In genomic region chr9:27835746-27836145, GRCh38 we compare ENCODE assay signal across 32 cellular contexts.
"Had no signal": no experiment of that assay in that cellular context is flagged by ENCODE, and none has a peak within 500 bp of the region (broad histone marks: within the 10 kb centered on the region; RNA-seq: fewer than 3 reads in every experiment).

No MANE protein-coding gene starts in this region.

- DNase-seq: activated CD4-positive, alpha-beta T cell treated with anti-CD3 and anti-CD28 coated beads for 36 hours; activated CD4-positive, alpha-beta T cell treated with anti-CD3 and anti-CD28 coated beads, Interleukin-2, amount 10 ng/mL, durations not matched to agents 7 days and 5 days; activated CD4-positive, alpha-beta T cell treated with anti-CD3 and anti-CD28 coated beads, Interleukin-2, amount 50 U/mL, for 48 hours; activated CD8-positive, alpha-beta T cell treated with anti-CD3 and anti-CD28 coated beads, Interleukin-2, amount 10 ng/mL, durations not matched to agents 7 days and 5 days; activated gamma-delta T cell; activated naive CD4-positive, alpha-beta T cell treated with Interleukin-2 at 50 U/mL for 16 hours; activated naive CD8-positive, alpha-beta T cell treated with anti-CD3 and anti-CD28 coated beads, Interleukin-2, amount 10 ng/mL, durations not matched to agents 7 days and 5 days; activated T-cell treated with anti-CD3 and anti-CD28 coated beads, Interleukin-2, amount 50 U/mL, for 24 hours; amygdala; body of pancreas; Karpas-422; KBM-7; MG63; NCI-H1092; NCI-H1436 treated with DMSO at 0.1 percent for 48 hours; NCI-H1694 treated with DMSO at 0.1 percent for 48 hours; NCI-H2029; NCI-H345; NCI-H69; NK-92 treated with Interleukin-12 subunit alpha and Interleukin-12 subunit beta, amount 100 ng/mL, for 24 hours; PC-3; Peyer's patch; RPMI8226; SHP77 treated with DMSO at 0.1 percent for 48 hours; SW 1271; T1000 had no signal

- H3K27me3 Mint-ChIP-seq: activated CD4-positive, alpha-beta T cell treated with anti-CD3 and anti-CD28 coated beads, Interleukin-2, amount 10 ng/mL, durations not matched to agents 7 days and 5 days; activated T-cell treated with anti-CD3 and anti-CD28 coated beads, Interleukin-2, amount 50 U/mL, for 24 hours had no signal

- H3K9me3 Mint-ChIP-seq: activated CD4-positive, alpha-beta T cell treated with anti-CD3 and anti-CD28 coated beads, Interleukin-2, amount 10 ng/mL, durations not matched to agents 7 days and 5 days; activated naive CD4-positive, alpha-beta T cell treated with anti-CD3 and anti-CD28 coated beads, Interleukin-2, amount 50 U/mL, for 24 hours; activated naive CD8-positive, alpha-beta T cell treated with anti-CD3 and anti-CD28 coated beads, Interleukin-2, amount 10 ng/mL, durations not matched to agents 7 days and 5 days; activated T-cell treated with anti-CD3 and anti-CD28 coated beads, Interleukin-2, amount 50 U/mL, for 24 hours; activated T-helper 2 cell treated with anti-CD3 and anti-CD28 coated beads, Interferon-gamma antibody, Interleukin-2, Interleukin-4, amounts not matched to agents 10 μg/mL and 5 μg/mL and 100 μg/mL, durations not matched to agents 14 hours and 24 hours and 36 hours had no signal

- H3K27ac Mint-ChIP-seq: activated CD4-positive, alpha-beta T cell treated with anti-CD3 and anti-CD28 coated beads for 36 hours; activated CD4-positive, alpha-beta T cell treated with anti-CD3 and anti-CD28 coated beads, Interleukin-2, amount 10 ng/mL, durations not matched to agents 7 days and 5 days; activated CD8-positive, alpha-beta T cell treated with anti-CD3 and anti-CD28 coated beads, Interleukin-2, amount 10 ng/mL, durations not matched to agents 7 days and 5 days; activated naive CD4-positive, alpha-beta T cell treated with anti-CD3 and anti-CD28 coated beads, Interleukin-2, amount 50 U/mL, for 24 hours; activated naive CD8-positive, alpha-beta T cell treated with anti-CD3 and anti-CD28 coated beads, Interleukin-2, amount 10 ng/mL, durations not matched to agents 7 days and 5 days; activated T-cell treated with anti-CD3 and anti-CD28 coated beads, Interleukin-2, amount 50 U/mL, for 24 hours; activated T-helper 2 cell treated with anti-CD3 and anti-CD28 coated beads, Interferon-gamma antibody, Interleukin-2, Interleukin-4, amounts not matched to agents 10 μg/mL and 5 μg/mL and 100 μg/mL, durations not matched to agents 14 hours and 24 hours and 36 hours had no signal

- H3K36me3 Mint-ChIP-seq: activated naive CD4-positive, alpha-beta T cell treated with anti-CD3 and anti-CD28 coated beads, Interleukin-2, amount 50 U/mL, for 24 hours; activated naive CD8-positive, alpha-beta T cell treated with anti-CD3 and anti-CD28 coated beads, Interleukin-2, amount 10 ng/mL, durations not matched to agents 7 days and 5 days had no signal

- H3K4me1 Mint-ChIP-seq: activated CD4-positive, alpha-beta T cell treated with anti-CD3 and anti-CD28 coated beads for 36 hours; activated CD4-positive, alpha-beta T cell treated with anti-CD3 and anti-CD28 coated beads, Interleukin-2, amount 10 ng/mL, durations not matched to agents 7 days and 5 days; activated naive CD4-positive, alpha-beta T cell treated with anti-CD3 and anti-CD28 coated beads, Interleukin-2, amount 50 U/mL, for 24 hours; activated naive CD8-positive, alpha-beta T cell treated with anti-CD3 and anti-CD28 coated beads, Interleukin-2, amount 10 ng/mL, durations not matched to agents 7 days and 5 days had no signal

- H3K4me1 ChIP-seq: ascending aorta, body of pancreas, breast epithelium, Peyer's patch, SJSA1 had no signal

- H3K27ac ChIP-seq: ascending aorta, body of pancreas, breast epithelium, Peyer's patch, SJSA1 had no signal

- ATAC-seq: activated CD4-positive, alpha-beta T cell treated with anti-CD3 and anti-CD28 coated beads for 36 hours; activated CD4-positive, CD25-positive, alpha-beta regulatory T cell treated with anti-CD3 and anti-CD28 coated beads, Interleukin-2, amount 50 U/mL, for 24 hours; activated CD8-positive, alpha-beta T cell treated with anti-CD3 and anti-CD28 coated beads, Interleukin-2, amount 10 ng/mL, durations not matched to agents 7 days and 5 days; body of pancreas; PC-3 had no signal

- H3K4me3 Mint-ChIP-seq: activated CD4-positive, alpha-beta T cell treated with anti-CD3 and anti-CD28 coated beads for 36 hours; activated CD4-positive, alpha-beta T cell treated with anti-CD3 and anti-CD28 coated beads, Interleukin-2, amount 10 ng/mL, durations not matched to agents 7 days and 5 days; activated CD8-positive, alpha-beta T cell treated with anti-CD3 and anti-CD28 coated beads, Interleukin-2, amount 10 ng/mL, durations not matched to agents 7 days and 5 days; activated naive CD4-positive, alpha-beta T cell treated with anti-CD3 and anti-CD28 coated beads, Interleukin-2, amount 50 U/mL, for 24 hours; activated naive CD8-positive, alpha-beta T cell treated with anti-CD3 and anti-CD28 coated beads, Interleukin-2, amount 10 ng/mL, durations not matched to agents 7 days and 5 days; activated T-cell treated with anti-CD3 and anti-CD28 coated beads, Interleukin-2, amount 50 U/mL, for 24 hours had no signal

- H3K4me3 ChIP-seq: ascending aorta, body of pancreas, breast epithelium, MG63, Peyer's patch, SJSA1 had no signal

- H3K36me3 ChIP-seq: ascending aorta, breast epithelium, MG63, Peyer's patch, SJSA1 had no signal

- H3K9me3 ChIP-seq: ascending aorta, body of pancreas, breast epithelium, MG63, Peyer's patch, SJSA1 had no signal

- H3K27me3 ChIP-seq: ascending aorta, breast epithelium, MG63, Peyer's patch, SJSA1 had no signal
